In the genomic region with DNA sequence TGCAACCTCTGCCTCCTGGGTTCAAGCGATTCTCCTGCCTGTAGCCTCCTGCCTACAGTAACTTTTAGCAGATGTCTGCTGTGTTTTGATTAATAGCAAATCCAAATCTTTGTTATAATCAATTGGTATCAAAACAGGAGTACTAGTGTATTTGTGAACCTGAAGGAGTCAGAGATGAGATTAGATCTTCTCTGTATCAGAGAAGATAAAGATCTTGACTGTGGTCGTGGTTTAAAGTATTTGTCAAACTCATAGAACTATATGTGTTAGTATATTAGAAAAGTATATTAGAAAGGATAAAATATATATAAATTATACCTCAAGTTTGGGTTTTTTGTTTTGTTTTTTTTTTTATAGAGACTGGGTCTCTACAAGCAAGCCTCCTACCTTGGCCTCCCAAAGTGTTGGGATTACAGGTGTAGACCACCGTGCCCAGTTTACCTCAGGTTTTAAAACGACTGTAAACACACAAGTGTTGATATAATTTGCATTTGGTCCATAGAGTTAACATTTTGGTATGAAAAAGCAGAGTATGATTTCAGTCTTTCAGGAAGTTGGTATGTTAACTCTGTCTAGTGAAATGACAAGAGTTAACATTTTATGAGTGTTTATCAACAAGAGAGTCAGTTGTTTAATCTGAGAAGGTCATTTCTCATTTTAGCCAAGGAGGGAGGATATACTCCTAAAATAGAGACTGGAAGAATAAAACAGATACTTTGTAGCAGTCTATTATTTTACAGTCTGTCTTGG, we compare ENCODE assay signal across 14 cellular contexts. TPM values are rescaled to one million over a fixed set of nuclear protein-coding genes. Genes with fewer than 3 reads are reported as not detected.
A peak's percentile ranks its signal among the peaks of the same experiment; 100 is the strongest.
DNase-seq lines count a peak whose midpoint lies in the region; ATAC-seq and TF ChIP-seq lines count a peak whose summit lies in the region.
"Had no signal": no experiment of that assay in that cellular context is flagged by ENCODE, and none has a peak within 500 bp of the region (broad histone marks: within the 10 kb centered on the region; RNA-seq: fewer than 3 reads in every experiment).

No MANE protein-coding gene starts in this region.

- peaks cover 13% of the 10 kb centered on the region for H3K36me3 ChIP-seq in CD4-positive, CD25-positive, alpha-beta regulatory T cell (ENCODE audit: control insufficient read depth, insufficient read depth, low read length)

- H3K27ac Mint-ChIP-seq in CD4-positive, CD25-positive, alpha-beta regulatory T cell: peak overlapping the region in 2 of 3 donors; percentile 5 to 14
- peak overlapping the region; percentile 43 for H3K27ac Mint-ChIP-seq in T-helper 17 cell
- H3K27ac Mint-ChIP-seq: GM23338 had no signal

- peaks cover 9% of the 10 kb centered on the region for H3K36me3 Mint-ChIP-seq in CD4-positive, CD25-positive, alpha-beta regulatory T cell
- H3K36me3 Mint-ChIP-seq in T-helper 17 cell (ENCODE audit: low read depth): peaks cover 2% of the 10 kb centered on the region

- peak overlapping the region in 1 of 4 donors; percentile 61 for H3K4me3 Mint-ChIP-seq in CD4-positive, CD25-positive, alpha-beta regulatory T cell
- no peak overlapping the region for H3K4me3 Mint-ChIP-seq in T-helper 17 cell
- H3K4me3 Mint-ChIP-seq: CD14-positive monocyte, GM23338 had no signal

- no peaks in the 10 kb centered on the region for H3K9me3 Mint-ChIP-seq in CD4-positive, CD25-positive, alpha-beta regulatory T cell
- H3K9me3 Mint-ChIP-seq: CD14-positive monocyte, GM23338 had no signal

- DNase-seq in activated CD4-positive, CD25-positive, alpha-beta regulatory T cell (lab: John Stamatoyannopoulos, UW): no peak
- peak in 1 of 3 donors; percentile 24 for DNase-seq in CD4-positive, CD25-positive, alpha-beta regulatory T cell
- no peak for DNase-seq in T-helper 17 cell
- DNase-seq in fibroblast of villous mesenchyme (ENCODE audit: low read depth): peak; percentile 30
- DNase-seq in NCI-H748 treated with DMSO at 0.1 percent for 48 hours (lab: John Stamatoyannopoulos, UW): no peak
- no peak for DNase-seq in midbrain (lab: John Stamatoyannopoulos, UW)
- no peak for DNase-seq in cortex of kidney (lab: John Stamatoyannopoulos, UW)
- DNase-seq: DMS53, H7 had no signal

- no peak overlapping the region for H3K27ac ChIP-seq in CD4-positive, CD25-positive, alpha-beta regulatory T cell (ENCODE audit: insufficient read depth, low read length, poor library complexity, severe bottlenecking)
- H3K27ac ChIP-seq: 22Rv1 had no signal

- no peaks in the 10 kb centered on the region for H3K27me3 ChIP-seq in CD4-positive, CD25-positive, alpha-beta regulatory T cell (ENCODE audit: control insufficient read depth, insufficient read depth, low read length)

- peaks cover 10 to 27% (median 16%) of the 10 kb centered on the region in 4 donors for H3K4me1 Mint-ChIP-seq in CD4-positive, CD25-positive, alpha-beta regulatory T cell
- peaks cover 7% of the 10 kb centered on the region for H3K4me1 Mint-ChIP-seq in T-helper 17 cell
- H3K4me1 Mint-ChIP-seq: GM23338 had no signal

- no peaks in the 10 kb centered on the region for H3K9me3 ChIP-seq in CD4-positive, CD25-positive, alpha-beta regulatory T cell (ENCODE audit: control insufficient read depth in 2 of 2, low read length in 2 of 2)
- H3K9me3 ChIP-seq in T-helper 17 cell (ENCODE audit: control insufficient read depth, low read length, poor library complexity, severe bottlenecking): no peaks in the 10 kb centered on the region

- peak; percentile 38 to 59 for ATAC-seq in activated CD4-positive, CD25-positive, alpha-beta regulatory T cell treated with anti-CD3 and anti-CD28 coated beads, Interleukin-2, amount 50 U/mL, for 24 hours
- peak in 1 of 2 donors; percentile 48 for ATAC-seq in CD4-positive, CD25-positive, alpha-beta regulatory T cell (ENCODE audit: low read depth in 2 of 2)
- no peak for ATAC-seq in T-helper 17 cell
- ATAC-seq: GM23338, HepG2 had no signal

- H3K4me1 ChIP-seq in CD4-positive, CD25-positive, alpha-beta regulatory T cell (ENCODE audit: control insufficient read depth, insufficient read depth, low read length, poor library complexity, severe bottlenecking): peaks cover 10% of the 10 kb centered on the region

- H3K4me3 ChIP-seq in CD4-positive, CD25-positive, alpha-beta regulatory T cell (ENCODE audit: low read depth, low read length): peak overlapping the region; percentile 38
- H3K4me3 ChIP-seq in fibroblast of villous mesenchyme (ENCODE audit: low read depth, low read length): no peak overlapping the region
- H3K4me3 ChIP-seq: GM23338 had no signal

- TF ChIP-seq CTCF in fibroblast of villous mesenchyme (IDR thresholded peaks at IDR 0.05; ENCODE audit: insufficient read depth, low read depth, low read length): no peak

- H3K27me3 Mint-ChIP-seq in CD4-positive, CD25-positive, alpha-beta regulatory T cell: no peaks in the 10 kb centered on the region
- no peaks in the 10 kb centered on the region for H3K27me3 Mint-ChIP-seq in T-helper 17 cell

RNA-seq across cellular contexts. Expression of a gene that starts 18.3 kb away (rescaled TPM):
- total RNA-seq in CD4-positive, CD25-positive, alpha-beta regulatory T cell: 51.5 TPM
- 10 to 100 TPM; 14.8 to 23.6 (median 18.7) TPM for polyA plus RNA-seq in CD4-positive, CD25-positive, alpha-beta regulatory T cell
- total RNA-seq in T-helper 17 cell: 10 to 100 TPM; 42.0 TPM
- 30.0 and 37.1 TPM in 2 replicates for total RNA-seq in fibroblast of villous mesenchyme

RNA-seq across cellular contexts. Expression of a gene that starts 32.9 kb away (rescaled TPM):
- 7.1 TPM for total RNA-seq in CD4-positive, CD25-positive, alpha-beta regulatory T cell
- 10 to 100 TPM; 20.7 to 31.4 (median 27.7) TPM for polyA plus RNA-seq in CD4-positive, CD25-positive, alpha-beta regulatory T cell
- total RNA-seq in T-helper 17 cell (1 to 10 TPM; 3.4 to 3.8 TPM), fibroblast of villous mesenchyme (27.4 and 28.5 TPM in 2 replicates)

RNA-seq across cellular contexts. Expression of a gene that starts 58.5 kb away (rescaled TPM):
- total RNA-seq in CD4-positive, CD25-positive, alpha-beta regulatory T cell: not detected
- polyA plus RNA-seq in CD4-positive, CD25-positive, alpha-beta regulatory T cell: not detected
- total RNA-seq in T-helper 17 cell: under 1 TPM; 0.20 to 0.29 TPM
- total RNA-seq in fibroblast of villous mesenchyme: 0.86 and 1.6 TPM in 2 replicates
- polyA plus RNA-seq: CD14-positive monocyte had no signal
